In the genomic region with DNA sequence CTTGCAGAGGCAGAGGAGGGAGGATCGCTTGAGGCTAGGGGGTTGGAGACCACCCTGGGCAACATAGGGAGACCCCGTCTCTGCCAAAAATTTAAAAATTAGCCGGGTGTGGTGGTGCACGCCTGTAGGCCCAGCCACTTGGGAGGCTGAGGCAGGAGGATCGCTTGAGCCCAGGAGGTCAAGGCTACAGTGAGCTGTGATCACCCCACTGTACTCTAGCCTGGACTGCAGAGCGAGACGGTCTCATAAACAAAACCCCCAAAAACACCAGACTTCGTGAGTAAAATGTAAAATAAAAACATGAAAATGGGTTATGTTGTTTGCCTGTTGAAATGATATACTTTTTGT, we compare ENCODE assay signal across 8 cellular contexts. TPM values are rescaled to one million over a fixed set of nuclear protein-coding genes. Genes with fewer than 3 reads are reported as not detected.
DNase-seq lines count a peak whose midpoint lies in the region; ATAC-seq, FAIRE-seq and TF ChIP-seq lines count a peak whose summit lies in the region.

No MANE protein-coding gene starts in this region.

- TF ChIP-seq POLR2A in K562 (conservative IDR thresholded peaks at IDR 0.05) (no peak), transverse colon (IDR thresholded peaks at IDR 0.05) (no peak), erythroblast (IDR thresholded peaks at IDR 0.05; ENCODE audit: low read length) (no peak)

- no peaks in the 10 kb centered on the region for H3K27me3 Mint-ChIP-seq in activated T-cell treated with anti-CD3 and anti-CD28 coated beads, Interleukin-2, amount 50 U/mL, for 72 hours (ENCODE audit: low read depth)
- H3K27me3 Mint-ChIP-seq in memory B cell = no peaks in the 10 kb centered on the region

- peaks cover 24 to 29% of the 10 kb centered on the region in 2 experiments for H3K4me1 ChIP-seq in K562 (replicated peaks in 1 of 2; ENCODE audit: control insufficient read depth in 2 of 2, insufficient read depth in 2 of 2, low read length in 2 of 2)
- H3K4me1 ChIP-seq in transverse colon = peaks cover 5 to 20% (median 16%) of the 10 kb centered on the region in 4 donors

- ATAC-seq in activated T-cell treated with anti-CD3 and anti-CD28 coated beads, Interleukin-2, amount 50 U/mL, for 72 hours (replicated peaks in 1 of 2) = no peak
- ATAC-seq in K562 = no peak
- no peak for ATAC-seq in memory B cell (ENCODE audit: low read depth)

- H3K27ac ChIP-seq in K562 (ENCODE audit: extremely low read depth, low read depth, low read length) (no peak overlapping the region), transverse colon (peak overlapping the region; percentile 88 to 94 (median 91))

- POLR2A ChIA-PET in K562 (lab: Yijun Ruan, JAX) = interaction anchor here (0.6 to 1.8 kb wide), 2 partner anchors 24 to 329 kb away, joined by 3 to 5 read pairs; no protein-coding TSS in a partner anchor

- no peak for DNase-seq in activated T-cell treated with anti-CD3 and anti-CD28 coated beads, Interleukin-2, amount 50 U/mL, for 72 hours
- no peak for DNase-seq in activated T-cell treated with anti-CD3 and anti-CD28 coated beads, Interleukin-2, amount 50 U/mL, for 1 hour
- DNase-seq in K562 (ENCODE audit: extremely low read depth in 1 of 4, low spot score in 3 of 4) (no peak), memory B cell (ENCODE audit: low spot score in 2 of 2) (no peak), transverse colon (no peak), erythroblast (lab: John Stamatoyannopoulos, UW) (no peak), SHP77 treated with DMSO at 0.1 percent for 48 hours (lab: John Stamatoyannopoulos, UW) (no peak)
- DNase-seq in stimulated activated CD4-positive, alpha-beta T cell treated with anti-CD3 and anti-CD28 coated beads, Interleukin-4, amount 100 ng/mL, for 24 hours = no peak

- no peak for FAIRE-seq in K562 (lab: Jason Lieb, UNC)

- peak overlapping the region; percentile 90 for H3K4me2 ChIP-seq in K562 (ENCODE audit: insufficient read depth, low read length)

- no peaks in the 10 kb centered on the region for H3K27me3 ChIP-seq in K562 (ENCODE audit: control insufficient read depth in 2 of 2, insufficient read depth in 2 of 2, low read length in 2 of 2)
- H3K27me3 ChIP-seq in transverse colon = no peaks in the 10 kb centered on the region

- H3K9ac ChIP-seq in K562 (ENCODE audit: insufficient read depth in 1 of 2, low read depth in 2 of 2, low read length in 2 of 2) = peak overlapping the region; percentile 51 to 91; a peak in 3 of 4 replicates

- in situ Hi-C loops in K562 (cut with MboI) = no loop called here
- in situ Hi-C loops in transverse colon (cut with MboI; ENCODE audit: low pct_ligation_motif_present in 1 of 4, low pct_unique_long_range_greater_than_20kb in 1 of 4, low sequenced_read_pairs in 3 of 4) = no loop called here

- CTCF ChIA-PET in K562 (lab: Yijun Ruan, JAX; ENCODE audit: low intra/inter-chr PET ratio) = no interaction called here

- peaks cover 16% of the 10 kb centered on the region for H3K79me2 ChIP-seq in K562 (ENCODE audit: control insufficient read depth, insufficient read depth, low read length)

- no peaks in the 10 kb centered on the region for H4K20me1 ChIP-seq in K562 (replicated peaks; ENCODE audit: control insufficient read depth, insufficient read depth, low read length)

- peaks cover 0 to 1% of the 10 kb centered on the region in 2 donors for H3K36me3 Mint-ChIP-seq in activated T-cell treated with anti-CD3 and anti-CD28 coated beads, Interleukin-2, amount 50 U/mL, for 72 hours (ENCODE audit: insufficient read depth in 2 of 2)
- H3K36me3 Mint-ChIP-seq in memory B cell = no peaks in the 10 kb centered on the region

- H3K36me3 ChIP-seq in K562 (ENCODE audit: control insufficient read depth, insufficient read depth, low read length) (no peaks in the 10 kb centered on the region), transverse colon (no peaks in the 10 kb centered on the region)

- 72% methylated on average over 7 of the region's 8 CpGs for WGBS in K562 (ENCODE audit: insufficient coverage, low coverage, missing lambda C conversion rate)
- 73% methylated on average over 8 of the region's 8 CpGs; no CpG with 5 or more reads in 1 of the 2 donors for WGBS in transverse colon (ENCODE audit: low coverage in 1 of 2), 2 donors

- no peaks in the 10 kb centered on the region for H3K9me3 Mint-ChIP-seq in activated T-cell treated with anti-CD3 and anti-CD28 coated beads, Interleukin-2, amount 50 U/mL, for 72 hours
- no peaks in the 10 kb centered on the region for H3K9me3 Mint-ChIP-seq in memory B cell

- intact Hi-C loops in K562 (cut with micrococcal nuclease) (no loop called here), transverse colon (cut with DNase I; ENCODE audit: low total_unique reads) (no loop called here)

- peaks cover 24% of the 10 kb centered on the region for H3K4me1 Mint-ChIP-seq in activated T-cell treated with anti-CD3 and anti-CD28 coated beads, Interleukin-2, amount 50 U/mL, for 72 hours (ENCODE audit: low read depth)
- peaks cover 24% of the 10 kb centered on the region for H3K4me1 Mint-ChIP-seq in memory B cell

- H3K9me3 ChIP-seq in K562 (replicated peaks; ENCODE audit: control insufficient read depth, insufficient read depth, low read depth, low read length) (no peaks in the 10 kb centered on the region), transverse colon (no peaks in the 10 kb centered on the region)

- peak overlapping the region; percentile 88 for H3K4me3 Mint-ChIP-seq in activated T-cell treated with anti-CD3 and anti-CD28 coated beads, Interleukin-2, amount 50 U/mL, for 72 hours
- H3K4me3 Mint-ChIP-seq in memory B cell = peak overlapping the region; percentile 91

- TSS peak; percentile 50 for BruUV-seq in K562 (replicated peaks; lab: Mats Ljungman, UMichigan)

- H3K9me1 ChIP-seq in K562 (ENCODE audit: control insufficient read depth, insufficient read depth, low read length) = no peaks in the 10 kb centered on the region

- no peak for TF ChIP-seq CTCF in K562 (IDR thresholded peaks at IDR 0.05 in 2 of 3, conservative IDR thresholded peaks at IDR 0.05 in 1 of 3; ENCODE audit: insufficient read depth in 2 of 3, low read depth in 1 of 3, low read length in 3 of 3)
- no peak for TF ChIP-seq CTCF in transverse colon (IDR thresholded peaks at IDR 0.05)

- peak overlapping the region; percentile 99 for H2AFZ ChIP-seq in K562 (ENCODE audit: low read depth, low read length)

- H3K4me3 ChIP-seq in K562 (peak overlapping the region; percentile 76), transverse colon (peak overlapping the region; percentile 71 to 87 (median 81))

- H3K27ac Mint-ChIP-seq in activated T-cell treated with anti-CD3 and anti-CD28 coated beads, Interleukin-2, amount 50 U/mL, for 72 hours = no peak overlapping the region
- H3K27ac Mint-ChIP-seq in memory B cell = no peak overlapping the region

- TF ChIP-seq EP300 in K562 (IDR thresholded peaks at IDR 0.05; ENCODE audit: low read length) (no peak), transverse colon (IDR thresholded peaks at IDR 0.05; ENCODE audit: low read depth) (no peak)

- TF ChIP-seq RAD21 in K562 (CRISPR knock-in tag; conservative IDR thresholded peaks at IDR 0.05 in 1 of 2, IDR thresholded peaks at IDR 0.05 in 1 of 2) = no peak

RNA-seq across cellular contexts. Expression of gene LHPP, which starts 0.7 kb away (rescaled TPM):
- 10 to 100 TPM in 1 of 2 donors, 1 to 10 TPM in 1; 8.7 to 13.5 TPM for total RNA-seq in activated T-cell treated with anti-CD3 and anti-CD28 coated beads, Interleukin-2, amount 50 U/mL, for 72 hours
- 4.8 and 10.8 TPM in 2 replicates for total RNA-seq in K562 (2011; cell fraction: chromatin; rRNA removed; ENCODE audit: low replicate concordance)
- total RNA-seq in K562 (2011; cell fraction: nucleolus; rRNA removed) = 8.4 and 8.8 TPM in 2 replicates
- 5.4 and 5.6 TPM in 2 replicates for total RNA-seq in K562 (2011; cell fraction: nucleoplasm; rRNA removed)
- total RNA-seq in K562 (2014; rRNA removed) (2.4 and 6.0 TPM in 2 replicates), K562 (2014; rRNA removed; fragmentation: Illumina TruSeq; extraction: Trizol) (2.2 and 3.3 TPM in 2 replicates), K562 (2015; rRNA removed; fragmentation: Illumina TruSeq; extraction: Trizol) (3.0 and 3.3 TPM in 2 replicates), K562 (2021) (5.3 and 6.3 TPM in 2 replicates), transverse colon (100 to 1,000 TPM in 1 of 4 donors, 10 to 100 TPM in 3; 20.3 to 116 (median 22.4) TPM)
- polyA plus RNA-seq in K562 (2011; rRNA removed) (6.6 and 7.4 TPM in 2 replicates), K562 (2014; fragmentation: Illumina TruSeq; extraction: Trizol) (3.0 and 3.2 TPM in 2 replicates), K562 (2014; fragmentation: Nextera tagmentation; extraction: Ambion mirVana) (under 1 TPM; 0.34 to 0.56 TPM), K562 (2014; rRNA removed) (4.1 and 6.4 TPM in 2 replicates)
- 5.8 and 6.9 TPM in 2 replicates for polyA plus RNA-seq in K562 (2011; cell fraction: cytosol; rRNA removed)
- polyA plus RNA-seq in K562 (2011; cell fraction: nucleus; rRNA removed) = 8.0 and 9.5 TPM in 2 replicates
- polyA plus RNA-seq in K562 (2012) = 7.6 and 10.8 TPM in 2 replicates
- 2.7 and 4.6 TPM in 2 replicates for polyA minus RNA-seq in K562 (2011; rRNA and poly(A)+ RNA removed)
- polyA minus RNA-seq in K562 (2011; cell fraction: cytosol; rRNA and poly(A)+ RNA removed) = 2.4 and 4.1 TPM in 2 replicates
- polyA minus RNA-seq in K562 (2011; cell fraction: nucleus; rRNA and poly(A)+ RNA removed) = 2.6 and 3.4 TPM in 2 replicates

RNA-seq across cellular contexts. Expression of gene NKX1-2, which starts 12.5 kb away (rescaled TPM):
- not detected for total RNA-seq in activated T-cell treated with anti-CD3 and anti-CD28 coated beads, Interleukin-2, amount 50 U/mL, for 72 hours
- total RNA-seq in K562 (2011; cell fraction: chromatin; rRNA removed; ENCODE audit: low replicate concordance) = not detected in 2 replicates
- total RNA-seq in K562 (2011; cell fraction: nucleolus; rRNA removed) = not detected in 2 replicates
- not detected in 2 replicates for total RNA-seq in K562 (2011; cell fraction: nucleoplasm; rRNA removed)
- total RNA-seq in K562 (2014; rRNA removed) (not detected in 2 replicates), K562 (2014; rRNA removed; fragmentation: Illumina TruSeq; extraction: Trizol) (not detected in 2 replicates), K562 (2015; rRNA removed; fragmentation: Illumina TruSeq; extraction: Trizol) (not detected in 2 replicates), K562 (2021) (0.04 TPM in 1 of 2 replicates, not detected in the other), transverse colon (not detected)
- polyA plus RNA-seq in K562 (2011; rRNA removed) (not detected in 2 replicates), K562 (2014; fragmentation: Illumina TruSeq; extraction: Trizol) (not detected in 2 replicates), K562 (2014; fragmentation: Nextera tagmentation; extraction: Ambion mirVana) (not detected), K562 (2014; rRNA removed) (not detected in 2 replicates)
- not detected in 2 replicates for polyA plus RNA-seq in K562 (2011; cell fraction: cytosol; rRNA removed)
- not detected in 2 replicates for polyA plus RNA-seq in K562 (2011; cell fraction: nucleus; rRNA removed)
- polyA plus RNA-seq in K562 (2012) = not detected in 2 replicates
- not detected in 2 replicates for polyA minus RNA-seq in K562 (2011; rRNA and poly(A)+ RNA removed)
- polyA minus RNA-seq in K562 (2011; cell fraction: cytosol; rRNA and poly(A)+ RNA removed) = not detected in 2 replicates
- polyA minus RNA-seq in K562 (2011; cell fraction: nucleus; rRNA and poly(A)+ RNA removed) = not detected in 2 replicates

RNA-seq across cellular contexts. Expression of gene OAT, which starts 43.6 kb away (rescaled TPM):
- 10 to 100 TPM; 29.5 to 34.3 TPM for total RNA-seq in activated T-cell treated with anti-CD3 and anti-CD28 coated beads, Interleukin-2, amount 50 U/mL, for 72 hours
- total RNA-seq in K562 (2011; cell fraction: chromatin; rRNA removed; ENCODE audit: low replicate concordance) = 51.6 and 128 TPM in 2 replicates
- total RNA-seq in K562 (2011; cell fraction: nucleolus; rRNA removed) = 37.5 and 42.6 TPM in 2 replicates
- total RNA-seq in K562 (2011; cell fraction: nucleoplasm; rRNA removed) = 70.5 and 72.6 TPM in 2 replicates
- total RNA-seq in K562 (2014; rRNA removed) = 100 and 106 TPM in 2 replicates
- total RNA-seq in K562 (2014; rRNA removed; fragmentation: Illumina TruSeq; extraction: Trizol) = 214 and 230 TPM in 2 replicates
- 139 and 152 TPM in 2 replicates for total RNA-seq in K562 (2015; rRNA removed; fragmentation: Illumina TruSeq; extraction: Trizol)
- total RNA-seq in K562 (2021) = 119 and 132 TPM in 2 replicates
- polyA plus RNA-seq in K562 (2011; rRNA removed) = 160 and 195 TPM in 2 replicates
- 55.6 and 107 TPM in 2 replicates for polyA plus RNA-seq in K562 (2011; cell fraction: cytosol; rRNA removed)
- polyA plus RNA-seq in K562 (2011; cell fraction: nucleus; rRNA removed) = 57.6 and 85.7 TPM in 2 replicates
- 89.1 and 119 TPM in 2 replicates for polyA plus RNA-seq in K562 (2012)
- polyA plus RNA-seq in K562 (2014; fragmentation: Illumina TruSeq; extraction: Trizol) = 149 and 163 TPM in 2 replicates
- 100 to 1,000 TPM; 294 to 312 TPM for polyA plus RNA-seq in K562 (2014; fragmentation: Nextera tagmentation; extraction: Ambion mirVana)
- polyA plus RNA-seq in K562 (2014; rRNA removed) = 142 and 154 TPM in 2 replicates
- 127 and 155 TPM in 2 replicates for polyA minus RNA-seq in K562 (2011; rRNA and poly(A)+ RNA removed)
- polyA minus RNA-seq in K562 (2011; cell fraction: cytosol; rRNA and poly(A)+ RNA removed) = 45.8 and 73.7 TPM in 2 replicates
- 17.1 and 34.4 TPM in 2 replicates for polyA minus RNA-seq in K562 (2011; cell fraction: nucleus; rRNA and poly(A)+ RNA removed)
- 10 to 100 TPM; 22.1 to 89.3 (median 60.9) TPM for total RNA-seq in transverse colon
